8 cellular contexts compared by ENCODE assay signal in genomic region chr6:108581237-108581931, GRCh38. TPM values are rescaled to one million over a fixed set of nuclear protein-coding genes. Genes with fewer than 3 reads are reported as not detected.
DNase-seq lines count a peak whose midpoint lies in the region; ATAC-seq and TF ChIP-seq lines count a peak whose summit lies in the region.

No MANE protein-coding gene starts in this region.

- no peak overlapping the region for H3K4me3 ChIP-seq in SJCRH30
- peak overlapping the region; percentile 9 to 23 (median 15) for H3K4me3 ChIP-seq in esophagus muscularis mucosa
- peak overlapping the region; percentile 2 for H3K4me3 ChIP-seq in psoas muscle

- intact Hi-C loops in esophagus muscularis mucosa (cut with DNase I): no loop called here
- intact Hi-C loops in psoas muscle (cut with DNase I): loop anchor here in 1 of 2 donors (5.0 kb wide), 1 partner anchor 91 kb away; no protein-coding TSS in a partner anchor
- intact Hi-C loops in left colon (cut with DNase I, micrococcal nuclease): loop anchor here in 1 of 2 donors (10.0 kb wide), 1 partner anchor 73 kb away; no protein-coding TSS in a partner anchor

- peak; percentile 40 to 94 (median 86) for ATAC-seq in psoas muscle
- no peak for ATAC-seq in left colon
- no peak for ATAC-seq in GM19397 (IDR thresholded peaks at IDR 0.05; ENCODE audit: unreplicated experiment)

- no peaks in the 10 kb centered on the region for H3K27me3 ChIP-seq in SJCRH30
- no peaks in the 10 kb centered on the region for H3K27me3 ChIP-seq in esophagus muscularis mucosa
- H3K27me3 ChIP-seq in psoas muscle (ENCODE audit: insufficient read depth in 3 of 3, low read length in 2 of 3): no peaks in the 10 kb centered on the region

- H3K9me3 ChIP-seq in SJCRH30 (replicated peaks) (no peaks in the 10 kb centered on the region), esophagus muscularis mucosa (no peaks in the 10 kb centered on the region), psoas muscle (no peaks in the 10 kb centered on the region)

- no peak for TF ChIP-seq POLR2A in esophagus muscularis mucosa (IDR thresholded peaks at IDR 0.05; ENCODE audit: low read depth)

- DNase-seq in HT1080 (ENCODE audit: low read depth): peak; percentile 88
- peak; percentile 38 to 53 for DNase-seq in SJCRH30
- no peak for DNase-seq in esophagus muscularis mucosa (ENCODE audit: extremely low spot score)
- DNase-seq in psoas muscle: peak; percentile 76 to 82
- DNase-seq in left colon: no peak
- no peak for DNase-seq in iPS-NIHi7 (ENCODE audit: extremely low spot score)
- no peak for DNase-seq in COLO829 (ENCODE audit: low spot score)

- H3K4me1 ChIP-seq in SJCRH30: peaks cover 25% of the 10 kb centered on the region
- H3K4me1 ChIP-seq in esophagus muscularis mucosa: peaks cover 95 to 100% (median 99%) of the 10 kb centered on the region in 4 donors
- peaks cover 96% of the 10 kb centered on the region for H3K4me1 ChIP-seq in psoas muscle

- H3K36me3 ChIP-seq in SJCRH30 (no peaks in the 10 kb centered on the region; the same call in none of the 2 replicates), esophagus muscularis mucosa (peaks cover 0 to 12% (median 0%) of the 10 kb centered on the region in 4 donors), psoas muscle (ENCODE audit: insufficient read depth in 1 of 2, low read depth in 1 of 2) (peaks cover 0 to 3% of the 10 kb centered on the region in 2 donors)

- no peak overlapping the region for H3K27ac ChIP-seq in SJCRH30
- peak overlapping the region; percentile 70 to 81 (median 78) for H3K27ac ChIP-seq in esophagus muscularis mucosa (replicated peaks in 1 of 4)
- H3K27ac ChIP-seq in psoas muscle: peak overlapping the region; percentile 66

- TF ChIP-seq EP300 in esophagus muscularis mucosa (IDR thresholded peaks at IDR 0.05): no peak

- TF ChIP-seq CTCF in esophagus muscularis mucosa (IDR thresholded peaks at IDR 0.05): no peak
- TF ChIP-seq CTCF in psoas muscle (IDR thresholded peaks at IDR 0.05): no peak

- WGBS in esophagus muscularis mucosa: 11% methylated on average over 3 of the region's 3 CpGs
- WGBS in psoas muscle, 3 donors: 7 to 21% (median 15%) methylated on average over 3 of the region's 3 CpGs

RNA-seq across cellular contexts. Expression of gene FOXO3, which starts 20.7 kb away (rescaled TPM):
- 8.7 and 11.5 TPM in 2 replicates for total RNA-seq in HT1080 (2014; rRNA removed; shearing (Covaris generic))
- 8.3 and 10.8 TPM in 2 replicates for polyA plus RNA-seq in HT1080 (2015; cell fraction: cytosol; rRNA removed)
- 10.1 and 12.5 TPM in 2 replicates for polyA plus RNA-seq in HT1080 (2015; cell fraction: nucleus; rRNA removed)
- 35.0 and 35.7 TPM in 2 replicates for total RNA-seq in SJCRH30 (2014; rRNA removed; shearing (Covaris generic))
- total RNA-seq in esophagus muscularis mucosa (100 to 1,000 TPM in 3 of 4 donors, 10 to 100 TPM in 1; 92.2 to 154 (median 122) TPM), psoas muscle (100 to 1,000 TPM in 3 of 4 donors, 10 to 100 TPM in 1; 28.3 to 160 (median 144) TPM), left colon (10 to 100 TPM; 39.9 to 70.0 TPM)
- 10 to 100 TPM; 20.6 to 76.5 (median 35.8) TPM for polyA plus RNA-seq in psoas muscle

Comparison
In these comparisons a context has a peak if more than half of its experiments do, and no peak if none do; other contexts are left out.
1. DNase-seq: peak in HT1080 (single experiment), SJCRH30 (2 of 2) and psoas muscle (2 of 2); none in esophagus muscularis mucosa (single experiment), left colon (0 of 2), iPS-NIHi7 (single experiment) and COLO829 (single experiment).
2. ATAC-seq: peak in psoas muscle (4 of 4); none in left colon (single experiment) and GM19397 (single experiment).